In the genomic region with DNA sequence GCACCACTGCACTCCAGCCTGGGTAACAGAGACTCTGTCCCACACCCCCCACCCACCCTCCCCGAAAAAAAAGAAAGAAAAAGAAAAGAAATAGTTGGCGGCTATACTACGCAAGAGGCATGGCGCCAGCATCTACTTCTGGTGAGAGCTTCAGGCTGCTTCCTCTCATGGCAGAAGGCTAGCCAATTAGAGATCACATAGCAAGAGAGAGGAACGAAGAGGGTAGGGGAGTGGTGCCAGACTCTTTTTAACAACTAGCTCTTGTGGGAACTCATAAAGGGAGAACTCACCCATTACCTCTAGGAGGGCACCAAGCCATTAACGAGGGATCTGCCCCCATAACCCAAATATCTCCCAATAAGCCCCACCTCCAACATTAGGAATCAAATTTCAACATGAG, we compare ENCODE assay signal across 1 cellular context.
TF ChIP-seq lines count a peak whose summit lies in the region.

No MANE protein-coding gene starts in this region.

TF ChIP-seq in GM23338, 12 proteins besides CTCF, POLR2A, EP300 and RAD21:
- TF ChIP-seq, protein P1, sequence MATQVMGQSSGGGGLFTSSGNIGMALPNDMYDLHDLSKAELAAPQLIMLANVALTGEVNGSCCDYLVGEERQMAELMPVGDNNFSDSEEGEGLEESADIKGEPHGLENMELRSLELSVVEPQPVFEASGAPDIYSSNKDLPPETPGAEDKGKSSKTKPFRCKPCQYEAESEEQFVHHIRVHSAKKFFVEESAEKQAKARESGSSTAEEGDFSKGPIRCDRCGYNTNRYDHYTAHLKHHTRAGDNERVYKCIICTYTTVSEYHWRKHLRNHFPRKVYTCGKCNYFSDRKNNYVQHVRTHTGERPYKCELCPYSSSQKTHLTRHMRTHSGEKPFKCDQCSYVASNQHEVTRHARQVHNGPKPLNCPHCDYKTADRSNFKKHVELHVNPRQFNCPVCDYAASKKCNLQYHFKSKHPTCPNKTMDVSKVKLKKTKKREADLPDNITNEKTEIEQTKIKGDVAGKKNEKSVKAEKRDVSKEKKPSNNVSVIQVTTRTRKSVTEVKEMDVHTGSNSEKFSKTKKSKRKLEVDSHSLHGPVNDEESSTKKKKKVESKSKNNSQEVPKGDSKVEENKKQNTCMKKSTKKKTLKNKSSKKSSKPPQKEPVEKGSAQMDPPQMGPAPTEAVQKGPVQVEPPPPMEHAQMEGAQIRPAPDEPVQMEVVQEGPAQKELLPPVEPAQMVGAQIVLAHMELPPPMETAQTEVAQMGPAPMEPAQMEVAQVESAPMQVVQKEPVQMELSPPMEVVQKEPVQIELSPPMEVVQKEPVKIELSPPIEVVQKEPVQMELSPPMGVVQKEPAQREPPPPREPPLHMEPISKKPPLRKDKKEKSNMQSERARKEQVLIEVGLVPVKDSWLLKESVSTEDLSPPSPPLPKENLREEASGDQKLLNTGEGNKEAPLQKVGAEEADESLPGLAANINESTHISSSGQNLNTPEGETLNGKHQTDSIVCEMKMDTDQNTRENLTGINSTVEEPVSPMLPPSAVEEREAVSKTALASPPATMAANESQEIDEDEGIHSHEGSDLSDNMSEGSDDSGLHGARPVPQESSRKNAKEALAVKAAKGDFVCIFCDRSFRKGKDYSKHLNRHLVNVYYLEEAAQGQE (IDR thresholded peaks at IDR 0.05; ENCODE audit: unreplicated experiment), result no peak
